8 cellular contexts compared by ENCODE assay signal in genomic region chr15:68930268-68931022, GRCh38. TPM values are rescaled to one million over a fixed set of nuclear protein-coding genes. Genes with fewer than 3 reads are reported as not detected.
DNase-seq lines count a peak whose midpoint lies in the region; ATAC-seq and TF ChIP-seq lines count a peak whose summit lies in the region.

TSS of gene SPESP1 (plus strand) at chr15:68930525. CDS start at chr15:68930654, 129 bp downstream.

- peak in 2 of 3 donors; percentile 53 to 70 for DNase-seq in Peyer's patch
- DNase-seq in adrenal gland = peak; percentile 47 to 85 (median 66)
- DNase-seq in iPS-NIHi11 (ENCODE audit: low spot score) = peak; percentile 41
- DNase-seq in stimulated activated CD4-positive, alpha-beta T cell treated with anti-CD3 and anti-CD28 coated beads, Interleukin-2, amount 100 ng/mL, for 48 hours = peak; percentile 21 to 34
- no peak for DNase-seq in middle frontal gyrus (ENCODE audit: extremely low spot score, low spot score)
- DNase-seq in mesothelial cell of epicardium (ENCODE audit: low spot score in 2 of 2, unreplicated experiment in 2 of 2) = no peak
- no peak for DNase-seq in NCI-H226

- no peak for TF ChIP-seq POLR2A in Peyer's patch (IDR thresholded peaks at IDR 0.05)
- no peak for TF ChIP-seq POLR2A in adrenal gland (IDR thresholded peaks at IDR 0.05)

- no peak for ATAC-seq in HG02642 (IDR thresholded peaks at IDR 0.05; ENCODE audit: poor library complexity, unreplicated experiment)

- H3K4me3 ChIP-seq in Peyer's patch (peak within 1 kb of the TSS in 3 of 4 donors; percentile 2 to 26 (median 15)), adrenal gland (peak within 1 kb of the TSS in 1 of 4 donors; percentile 39)

- no peaks in the 10 kb centered on the region for H3K36me3 ChIP-seq in Peyer's patch
- H3K36me3 ChIP-seq in adrenal gland (replicated peaks in 1 of 2) = no peaks in the 10 kb centered on the region

- TF ChIP-seq CTCF in Peyer's patch (IDR thresholded peaks at IDR 0.05) = no peak
- no peak for TF ChIP-seq CTCF in adrenal gland (IDR thresholded peaks at IDR 0.05)
- TF ChIP-seq CTCF in mesothelial cell of epicardium (IDR thresholded peaks at IDR 0.05; ENCODE audit: unreplicated experiment) = no peak

- H3K4me1 Mint-ChIP-seq in mesothelial cell of epicardium = no peaks in the 10 kb centered on the region

- H3K9me3 Mint-ChIP-seq in mesothelial cell of epicardium = no peaks in the 10 kb centered on the region

- H3K27ac ChIP-seq in Peyer's patch (no peak within 1 kb of the TSS), adrenal gland (no peak within 1 kb of the TSS)

- WGBS in adrenal gland, 4 donors = 54 to 68% (median 64%) methylated on average over 36 to 72 of the region's 72 CpGs

- no peaks in the 10 kb centered on the region for H3K27me3 ChIP-seq in Peyer's patch
- peaks cover 6% of the 10 kb centered on the region for H3K27me3 ChIP-seq in adrenal gland

- H3K36me3 Mint-ChIP-seq in mesothelial cell of epicardium = no peaks in the 10 kb centered on the region

- no peaks in the 10 kb centered on the region for H3K4me1 ChIP-seq in Peyer's patch
- no peaks in the 10 kb centered on the region for H3K4me1 ChIP-seq in adrenal gland (replicated peaks in 1 of 2)

- H3K4me3 Mint-ChIP-seq in mesothelial cell of epicardium = no peak within 1 kb of the TSS

- no peaks in the 10 kb centered on the region for H3K27me3 Mint-ChIP-seq in mesothelial cell of epicardium (ENCODE audit: low read depth)

- no peak within 1 kb of the TSS for H3K27ac Mint-ChIP-seq in mesothelial cell of epicardium

- intact Hi-C loops in adrenal gland (cut with DNase I) = no loop called here

- H3K9me3 ChIP-seq in Peyer's patch (no peaks in the 10 kb centered on the region), adrenal gland (replicated peaks in 1 of 3) (no peaks in the 10 kb centered on the region)

RNA-seq across cellular contexts. Expression of gene SPESP1, which starts in this region (rescaled TPM):
- total RNA-seq in Peyer's patch (1 to 10 TPM in 1 of 4 donors, under 1 TPM in 1, not detected in 2; 0.85 to 1.9 TPM), adrenal gland (10 to 100 TPM in 1 of 8 donors, 1 to 10 TPM in 7; 1.6 to 16.5 (median 4.1) TPM), mesothelial cell of epicardium (not detected in 3 replicates)
- 10 to 100 TPM in 1 of 3 donors, 1 to 10 TPM in 2; 1.9 to 10.1 (median 5.2) TPM for polyA plus RNA-seq in adrenal gland

Comparison
In these comparisons a context has a peak if more than half of its experiments do, and no peak if none do; other contexts are left out.
1. DNase-seq: peak in Peyer's patch (2 of 3), adrenal gland (7 of 7), iPS-NIHi11 (single experiment) and stimulated activated CD4-positive, alpha-beta T cell treated with anti-CD3 and anti-CD28 coated beads, Interleukin-2, amount 100 ng/mL, for 48 hours (2 of 2); none in middle frontal gyrus (single experiment), mesothelial cell of epicardium (0 of 2) and NCI-H226 (single experiment).